In genomic region chr10:72303424-72304128, GRCh38 we compare ENCODE assay signal across 18 cellular contexts. TPM values are rescaled to one million over a fixed set of nuclear protein-coding genes. Genes with fewer than 3 reads are reported as not detected.
DNase-seq lines count a peak whose midpoint lies in the region; ATAC-seq lines count a peak whose summit lies in the region.
"Had no signal": no experiment of that assay in that cellular context is flagged by ENCODE, and none has a peak within 500 bp of the region (broad histone marks: within the 10 kb centered on the region; RNA-seq: fewer than 3 reads in every experiment).

No MANE protein-coding gene starts in this region.

- no peaks in the 10 kb centered on the region for H3K27me3 Mint-ChIP-seq in T-helper 1 cell treated with Interleukin-12 subunit alpha and Interleukin-12 subunit beta and Interleukin-4 antibody, amounts not matched to agents 30 μg/mL and 1 μg/mL, for 36 hours (ENCODE audit: low read depth)
- H3K27me3 Mint-ChIP-seq in CD8-positive, alpha-beta memory T cell = peaks cover 0 to 1% of the 10 kb centered on the region in 2 donors
- no peaks in the 10 kb centered on the region for H3K27me3 Mint-ChIP-seq in activated CD4-positive, alpha-beta memory T cell treated with anti-CD3 and anti-CD28 coated beads, Interleukin-2, amount 10 ng/mL, durations not matched to agents 7 days and 5 days
- H3K27me3 Mint-ChIP-seq in naive thymus-derived CD4-positive, alpha-beta T cell = no peaks in the 10 kb centered on the region

- H3K27me3 ChIP-seq in CD8-positive, alpha-beta memory T cell (ENCODE audit: insufficient read depth, low read length, poor library complexity, severe bottlenecking) = no peaks in the 10 kb centered on the region
- no peaks in the 10 kb centered on the region for H3K27me3 ChIP-seq in naive thymus-derived CD4-positive, alpha-beta T cell (ENCODE audit: control insufficient read depth in 2 of 2, insufficient read depth in 2 of 2, low read length in 2 of 2)
- H3K27me3 ChIP-seq: breast epithelium, spleen, stomach had no signal

- H3K9me3 Mint-ChIP-seq in T-helper 1 cell treated with Interleukin-12 subunit alpha and Interleukin-12 subunit beta and Interleukin-4 antibody, amounts not matched to agents 30 μg/mL and 1 μg/mL, for 36 hours = no peaks in the 10 kb centered on the region
- H3K9me3 Mint-ChIP-seq in CD8-positive, alpha-beta memory T cell = no peaks in the 10 kb centered on the region
- H3K9me3 Mint-ChIP-seq in activated CD4-positive, alpha-beta memory T cell treated with anti-CD3 and anti-CD28 coated beads, Interleukin-2, amount 10 ng/mL, durations not matched to agents 7 days and 5 days = peaks cover 4% of the 10 kb centered on the region
- peaks cover 0 to 1% (median 0%) of the 10 kb centered on the region in 11 donors for H3K9me3 Mint-ChIP-seq in naive thymus-derived CD4-positive, alpha-beta T cell

- intact Hi-C loops in naive thymus-derived CD4-positive, alpha-beta T cell (cut with micrococcal nuclease) = no loop called here

- no peak overlapping the region for H3K27ac ChIP-seq in CD8-positive, alpha-beta memory T cell (ENCODE audit: low read depth, low read length)
- no peak overlapping the region for H3K27ac ChIP-seq in naive thymus-derived CD4-positive, alpha-beta T cell (ENCODE audit: low read depth, low read length)
- H3K27ac ChIP-seq: 22Rv1, breast epithelium, stomach had no signal

- no peaks in the 10 kb centered on the region for H3K36me3 Mint-ChIP-seq in T-helper 1 cell treated with Interleukin-12 subunit alpha and Interleukin-12 subunit beta and Interleukin-4 antibody, amounts not matched to agents 30 μg/mL and 1 μg/mL, for 36 hours (ENCODE audit: low read depth)
- no peaks in the 10 kb centered on the region for H3K36me3 Mint-ChIP-seq in CD8-positive, alpha-beta memory T cell
- H3K36me3 Mint-ChIP-seq in activated CD4-positive, alpha-beta memory T cell treated with anti-CD3 and anti-CD28 coated beads, Interleukin-2, amount 10 ng/mL, durations not matched to agents 7 days and 5 days (ENCODE audit: low read depth) = no peaks in the 10 kb centered on the region
- peaks cover 0 to 2% (median 0%) of the 10 kb centered on the region in 5 donors for H3K36me3 Mint-ChIP-seq in naive thymus-derived CD4-positive, alpha-beta T cell

- H3K4me1 Mint-ChIP-seq in T-helper 1 cell treated with Interleukin-12 subunit alpha and Interleukin-12 subunit beta and Interleukin-4 antibody, amounts not matched to agents 30 μg/mL and 1 μg/mL, for 36 hours (ENCODE audit: low read depth) = peaks cover 41% of the 10 kb centered on the region
- H3K4me1 Mint-ChIP-seq in CD8-positive, alpha-beta memory T cell = peaks cover 25 to 45% (median 27%) of the 10 kb centered on the region in 3 donors
- peaks cover 61% of the 10 kb centered on the region for H3K4me1 Mint-ChIP-seq in activated CD4-positive, alpha-beta memory T cell treated with anti-CD3 and anti-CD28 coated beads, Interleukin-2, amount 10 ng/mL, durations not matched to agents 7 days and 5 days
- H3K4me1 Mint-ChIP-seq in naive thymus-derived CD4-positive, alpha-beta T cell = peaks cover 19 to 67% (median 55%) of the 10 kb centered on the region in 7 donors

- peak overlapping the region; percentile 49 for H3K27ac Mint-ChIP-seq in T-helper 1 cell treated with Interleukin-12 subunit alpha and Interleukin-12 subunit beta and Interleukin-4 antibody, amounts not matched to agents 30 μg/mL and 1 μg/mL, for 36 hours
- H3K27ac Mint-ChIP-seq in CD8-positive, alpha-beta memory T cell = peak overlapping the region in 6 of 8 donors; percentile 57 to 81 (median 66)
- H3K27ac Mint-ChIP-seq in activated CD4-positive, alpha-beta memory T cell treated with anti-CD3 and anti-CD28 coated beads, Interleukin-2, amount 10 ng/mL, durations not matched to agents 7 days and 5 days = peak overlapping the region; percentile 80
- H3K27ac Mint-ChIP-seq in naive thymus-derived CD4-positive, alpha-beta T cell = peak overlapping the region; percentile 2 to 88 (median 75)

- H3K4me3 ChIP-seq in CD8-positive, alpha-beta memory T cell (ENCODE audit: low read length) = no peak overlapping the region
- H3K4me3 ChIP-seq in naive thymus-derived CD4-positive, alpha-beta T cell (ENCODE audit: low read length) = no peak overlapping the region
- H3K4me3 ChIP-seq: breast epithelium, spleen, stomach had no signal

- no peaks in the 10 kb centered on the region for H3K9me3 ChIP-seq in CD8-positive, alpha-beta memory T cell (ENCODE audit: low read length)
- no peaks in the 10 kb centered on the region for H3K9me3 ChIP-seq in naive thymus-derived CD4-positive, alpha-beta T cell (ENCODE audit: control insufficient read depth in 2 of 3, low read length in 3 of 3)
- H3K9me3 ChIP-seq: spleen, stomach had no signal

- no peak overlapping the region for H3K4me3 Mint-ChIP-seq in T-helper 1 cell treated with Interleukin-12 subunit alpha and Interleukin-12 subunit beta and Interleukin-4 antibody, amounts not matched to agents 30 μg/mL and 1 μg/mL, for 36 hours
- peak overlapping the region in 1 of 7 donors; percentile 14 for H3K4me3 Mint-ChIP-seq in CD8-positive, alpha-beta memory T cell
- no peak overlapping the region for H3K4me3 Mint-ChIP-seq in activated CD4-positive, alpha-beta memory T cell treated with anti-CD3 and anti-CD28 coated beads, Interleukin-2, amount 10 ng/mL, durations not matched to agents 7 days and 5 days
- H3K4me3 Mint-ChIP-seq in naive thymus-derived CD4-positive, alpha-beta T cell = peak overlapping the region in 3 of 10 donors; percentile 6 to 12 (median 7)

- no peaks in the 10 kb centered on the region for H3K36me3 ChIP-seq in CD8-positive, alpha-beta memory T cell (ENCODE audit: insufficient read depth, low read length)
- no peaks in the 10 kb centered on the region for H3K36me3 ChIP-seq in naive thymus-derived CD4-positive, alpha-beta T cell (ENCODE audit: control insufficient read depth in 2 of 3, insufficient read depth in 3 of 3, low read length in 3 of 3)
- H3K36me3 ChIP-seq: breast epithelium, spleen, stomach had no signal

- no peak for ATAC-seq in naive thymus-derived CD4-positive, alpha-beta T cell
- no peak for ATAC-seq in GM19035 (IDR thresholded peaks at IDR 0.05; ENCODE audit: unreplicated experiment)
- no peak for ATAC-seq in HG02885 (IDR thresholded peaks at IDR 0.05; ENCODE audit: poor library complexity, unreplicated experiment)

- CTCF ChIA-PET in CD8-positive, alpha-beta memory T cell (lab: Charles Lee) = interaction anchor here (1.0 to 1.8 kb wide), 5 partner anchors 10 to 33 kb away, joined by 3 to 6 read pairs (median 4); no protein-coding TSS in a partner anchor
- CTCF ChIA-PET in activated CD4-positive, alpha-beta memory T cell treated with anti-CD3 and anti-CD28 coated beads, Interleukin-2, amount 10 ng/mL, durations not matched to agents 7 days and 5 days (lab: Charles Lee) = interaction anchor here (0.9 to 3.3 kb wide), 8 partner anchors 9 to 33 kb away, joined by 3 to 14 read pairs (median 4); no protein-coding TSS in a partner anchor
- CTCF ChIA-PET in naive thymus-derived CD4-positive, alpha-beta T cell (lab: Charles Lee) = interaction anchor here (0.6 to 2.8 kb wide), 5 partner anchors 9 to 29 kb away, joined by 3 to 7 read pairs (median 3); no protein-coding TSS in a partner anchor

- POLR2A ChIA-PET in CD8-positive, alpha-beta memory T cell (lab: Charles Lee) = interaction anchor here (0.6 to 0.8 kb wide), 2 partner anchors 20 to 1833 kb away, joined by 3 read pairs; no protein-coding TSS in a partner anchor
- POLR2A ChIA-PET in activated CD4-positive, alpha-beta memory T cell treated with anti-CD3 and anti-CD28 coated beads, Interleukin-2, amount 10 ng/mL, durations not matched to agents 7 days and 5 days (lab: Charles Lee) = interaction anchor here (0.9 to 23.5 kb wide), 8 partner anchors 10 to 56 kb away, joined by 3 to 448 read pairs (median 7); partner anchors contain the start of gene DDIT4
- POLR2A ChIA-PET in naive thymus-derived CD4-positive, alpha-beta T cell (lab: Charles Lee) = interaction anchor here (0.6 to 10.6 kb wide), 11 partner anchors 10 to 36 kb away, joined by 3 to 172 read pairs (median 3); partner anchors contain the start of gene DDIT4

- H3K4me1 ChIP-seq in CD8-positive, alpha-beta memory T cell (ENCODE audit: insufficient read depth, low read length) = peaks cover 28% of the 10 kb centered on the region
- H3K4me1 ChIP-seq in naive thymus-derived CD4-positive, alpha-beta T cell (ENCODE audit: control insufficient read depth in 2 of 2, insufficient read depth in 2 of 2, low read length in 2 of 2) = peaks cover 0 to 34% of the 10 kb centered on the region in 2 donors

- DNase-seq in T-helper 1 cell (no peak), MV-4-11 (lab: John Stamatoyannopoulos, UW) (no peak)
- DNase-seq in CD8-positive, alpha-beta memory T cell = no peak
- DNase-seq in activated CD4-positive, alpha-beta memory T cell treated with anti-CD3 and anti-CD28 coated beads, Interleukin-2, amount 10 ng/mL, durations not matched to agents 7 days and 5 days = no peak
- DNase-seq in naive thymus-derived CD4-positive, alpha-beta T cell = no peak
- DNase-seq: activated CD4-positive, CD25-positive, alpha-beta regulatory T cell; activated effector memory CD4-positive, alpha-beta T cell treated with anti-CD3 and anti-CD28 coated beads, Interleukin-2, amount 50 U/mL, for 16 hours; kidney glomerular epithelial cell; NCI-H2029 treated with DMSO at 0.1 percent for 48 hours; NCI-H526 treated with DMSO at 0.1 percent for 48 hours; spleen; stomach; SW 1271 had no signal

RNA-seq across cellular contexts. Expression of gene DDIT4, which starts 29.9 kb away (rescaled TPM):
- total RNA-seq in CD8-positive, alpha-beta memory T cell = 100 to 1,000 TPM; 144 to 156 TPM
- 183 TPM for polyA plus RNA-seq in CD8-positive, alpha-beta memory T cell
- total RNA-seq in activated CD4-positive, alpha-beta memory T cell treated with anti-CD3 and anti-CD28 coated beads, Interleukin-2, amount 10 ng/mL, durations not matched to agents 7 days and 5 days = 100 to 1,000 TPM; 475 to 481 TPM
- total RNA-seq in naive thymus-derived CD4-positive, alpha-beta T cell = 100 to 1,000 TPM in 3 of 5 experiments, 10 to 100 TPM in 2; 25.4 to 335 (median 135) TPM
- 100 to 1,000 TPM in 1 of 2 donors, 10 to 100 TPM in 1; 80.4 to 219 TPM for polyA plus RNA-seq in naive thymus-derived CD4-positive, alpha-beta T cell

RNA-seq across cellular contexts. Expression of gene DNAJB12, which starts 51.1 kb away (rescaled TPM):
- total RNA-seq in CD8-positive, alpha-beta memory T cell = 10 to 100 TPM; 29.4 to 30.4 TPM
- polyA plus RNA-seq in CD8-positive, alpha-beta memory T cell = 28.0 TPM
- 10 to 100 TPM; 23.8 to 26.7 TPM for total RNA-seq in activated CD4-positive, alpha-beta memory T cell treated with anti-CD3 and anti-CD28 coated beads, Interleukin-2, amount 10 ng/mL, durations not matched to agents 7 days and 5 days
- total RNA-seq in naive thymus-derived CD4-positive, alpha-beta T cell = 10 to 100 TPM; 24.6 to 40.5 (median 36.2) TPM
- 10 to 100 TPM; 17.6 to 27.6 TPM for polyA plus RNA-seq in naive thymus-derived CD4-positive, alpha-beta T cell
